8 cellular contexts compared by ENCODE assay signal in the genomic region with DNA sequence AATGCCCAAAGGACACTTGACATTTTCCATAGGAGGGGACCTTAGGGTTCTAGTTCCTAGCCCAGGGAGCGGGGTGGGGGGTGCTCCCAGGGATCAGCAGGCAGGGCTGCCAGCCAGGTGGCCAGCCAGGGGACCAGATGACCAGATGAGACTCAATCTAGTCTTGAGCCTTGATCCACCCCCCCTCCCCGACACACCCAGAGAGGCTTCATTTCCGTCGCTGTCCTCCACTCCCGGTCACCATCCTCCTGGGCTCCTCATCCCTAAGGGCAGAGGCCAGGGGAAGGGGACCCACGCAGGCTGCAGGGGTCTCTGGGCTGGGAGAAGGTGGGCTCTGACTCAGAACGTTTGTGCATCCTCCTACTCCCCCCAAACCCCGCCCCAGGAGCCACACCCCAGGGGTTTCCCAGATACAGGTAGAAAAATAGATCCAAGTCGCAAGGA. TPM values are rescaled to one million over a fixed set of nuclear protein-coding genes. Genes with fewer than 3 reads are reported as not detected.
A peak's percentile ranks its signal among the peaks of the same experiment; 100 is the strongest.
DNase-seq lines count a peak whose midpoint lies in the region; ATAC-seq and TF ChIP-seq lines count a peak whose summit lies in the region.

No MANE protein-coding gene starts in this region.

- H3K36me3 ChIP-seq in left lung (no peaks in the 10 kb centered on the region), tibial nerve (peaks cover 0 to 9% (median 0%) of the 10 kb centered on the region in 3 donors)

- H3K4me3 ChIP-seq in left lung (peak overlapping the region; percentile 82 to 97), tibial nerve (peak overlapping the region; percentile 64 to 87 (median 80))

- TF ChIP-seq POLR2A in tibial nerve (IDR thresholded peaks at IDR 0.05): no peak

- H3K9me3 ChIP-seq in left lung: no peaks in the 10 kb centered on the region
- no peaks in the 10 kb centered on the region for H3K9me3 ChIP-seq in tibial nerve

- TF ChIP-seq CTCF in left lung (IDR thresholded peaks at IDR 0.05) (no peak), tibial nerve (IDR thresholded peaks at IDR 0.05) (no peak), GM20000 (IDR thresholded peaks at IDR 0.05; ENCODE audit: extremely low read depth, missing control alignments) (no peak)

- 44 to 46% methylated on average over 9 of the region's 9 CpGs for WGBS in tibial nerve, 2 donors

- peak; percentile 45 for DNase-seq in activated naive CD4-positive, alpha-beta T cell treated with Interleukin-2 at 50 U/mL for 16 hours
- no peak for DNase-seq in activated naive CD4-positive, alpha-beta T cell treated with anti-CD3 and anti-CD28 coated beads, Interleukin-2, amount 50 U/mL, for 16 hours
- DNase-seq in activated effector memory CD4-positive, alpha-beta T cell treated with anti-CD3 and anti-CD28 coated beads, Interleukin-2, amount 50 U/mL, for 16 hours: peak; percentile 75
- no peak for DNase-seq in left lung
- DNase-seq in tibial nerve (ENCODE audit: low spot score in 2 of 2): no peak
- DNase-seq in SKM-1 treated with dmso at 0.1 percent for 144 hours (lab: John Stamatoyannopoulos, UW; ENCODE audit: unreplicated experiment): no peak
- no peak for DNase-seq in GM20000 (ENCODE audit: low spot score)

- no peak for TF ChIP-seq EP300 in tibial nerve (IDR thresholded peaks at IDR 0.05)

- peaks cover 0 to 73% of the 10 kb centered on the region in 2 donors for H3K27me3 ChIP-seq in left lung
- H3K27me3 ChIP-seq in tibial nerve: no peaks in the 10 kb centered on the region

- H3K4me1 ChIP-seq in left lung (peaks cover 10 to 46% of the 10 kb centered on the region in 2 donors), tibial nerve (peaks cover 0 to 35% (median 10%) of the 10 kb centered on the region in 4 donors)

- H3K27ac ChIP-seq in left lung: no peak overlapping the region
- peak overlapping the region in 1 of 4 donors; percentile 66 for H3K27ac ChIP-seq in tibial nerve

- intact Hi-C loops in left lung (cut with DNase I): no loop called here

- ATAC-seq in left lung (no peak), GM21367 (IDR thresholded peaks at IDR 0.05; ENCODE audit: unreplicated experiment) (no peak)

RNA-seq across cellular contexts. Expression of gene STX1A, which starts 1.0 kb away (rescaled TPM):
- total RNA-seq in left lung (1 to 10 TPM; 5.4 to 6.9 TPM), tibial nerve (10 to 100 TPM in 2 of 4 donors, 1 to 10 TPM in 2; 3.9 to 19.4 (median 10.8) TPM)

RNA-seq across cellular contexts. Expression of gene ABHD11, which starts 20.1 kb away (rescaled TPM):
- total RNA-seq in left lung (10 to 100 TPM; 35.6 to 36.3 TPM), tibial nerve (10 to 100 TPM in 2 of 4 donors, 1 to 10 TPM in 2; 7.5 to 19.2 (median 10.9) TPM)

RNA-seq across cellular contexts. Expression of gene BUD23, which starts 35.1 kb away (rescaled TPM):
- total RNA-seq in left lung: 10 to 100 TPM; 44.6 to 66.3 TPM
- 10 to 100 TPM; 22.5 to 50.6 (median 39.3) TPM for total RNA-seq in tibial nerve

RNA-seq across cellular contexts. Expression of gene DNAJC30, which starts 35.2 kb away (rescaled TPM):
- total RNA-seq in left lung (10 to 100 TPM; 10.3 to 10.4 TPM), tibial nerve (1 to 10 TPM; 2.7 to 8.4 (median 6.3) TPM)

RNA-seq across cellular contexts. Expression of gene VPS37D, which starts 50.8 kb away (rescaled TPM):
- total RNA-seq in left lung (1 to 10 TPM in 1 of 2 donors, under 1 TPM in 1; 0.89 to 2.0 TPM), tibial nerve (1 to 10 TPM; 1.1 to 4.2 (median 3.4) TPM)

Comparison
In these comparisons a context has a peak if more than half of its experiments do, and no peak if none do; other contexts are left out.
1. DNase-seq: peak in activated naive CD4-positive, alpha-beta T cell treated with Interleukin-2 at 50 U/mL for 16 hours (single experiment) and activated effector memory CD4-positive, alpha-beta T cell treated with anti-CD3 and anti-CD28 coated beads, Interleukin-2, amount 50 U/mL, for 16 hours (single experiment); none in activated naive CD4-positive, alpha-beta T cell treated with anti-CD3 and anti-CD28 coated beads, Interleukin-2, amount 50 U/mL, for 16 hours (single experiment), left lung (0 of 2), tibial nerve (0 of 2), SKM-1 treated with dmso at 0.1 percent for 144 hours (single experiment) and GM20000 (single experiment).